Comparison of ENCODE assay signal across 7 cellular contexts in genomic region chr11:76861490-76861953, GRCh38. TPM values are rescaled to one million over a fixed set of nuclear protein-coding genes. Genes with fewer than 3 reads are reported as not detected.
DNase-seq lines count a peak whose midpoint lies in the region; ATAC-seq and TF ChIP-seq lines count a peak whose summit lies in the region.

No MANE protein-coding gene starts in this region.

- ATAC-seq in T-helper 17 cell: no peak
- no peak for ATAC-seq in gastrocnemius medialis
- no peak for ATAC-seq in HG02970 (IDR thresholded peaks at IDR 0.05; ENCODE audit: low FRiP score, unreplicated experiment)

- in situ Hi-C loops in HAP-1 (cut with MboI; ENCODE audit: low sequenced_read_pairs) (no loop called here), gastrocnemius medialis (cut with MboI; ENCODE audit: low sequenced_read_pairs in 4 of 4) (no loop called here)

- H3K4me1 ChIP-seq in HAP-1 (peaks cover 14% of the 10 kb centered on the region), gastrocnemius medialis (peaks cover 10 to 12% of the 10 kb centered on the region in 2 donors)

- DNase-seq in HAP-1 (ENCODE audit: low spot score in 2 of 2) (peak; percentile 38 to 39), T-helper 17 cell (no peak), foreskin fibroblast (peak in 1 of 2 donors; percentile 11), gastrocnemius medialis (no peak), inferior parietal cortex (ENCODE audit: extremely low spot score) (no peak), SHP77 treated with DMSO at 0.1 percent for 48 hours (lab: John Stamatoyannopoulos, UW) (no peak)

- TF ChIP-seq CTCF in foreskin fibroblast (IDR thresholded peaks at IDR 0.05; ENCODE audit: low read depth, low read length) (no peak), gastrocnemius medialis (IDR thresholded peaks at IDR 0.05 in 4 of 5, conservative IDR thresholded peaks at IDR 0.05 in 1 of 5) (no peak)

- TF ChIP-seq POLR2A in gastrocnemius medialis (IDR thresholded peaks at IDR 0.05): no peak

- H3K27me3 ChIP-seq in HAP-1 (ENCODE audit: low read depth): no peaks in the 10 kb centered on the region
- no peaks in the 10 kb centered on the region for H3K27me3 ChIP-seq in gastrocnemius medialis

- peaks cover 4% of the 10 kb centered on the region; the same call in 1 of the 2 replicates for H3K36me3 ChIP-seq in HAP-1 (replicated peaks)
- no peaks in the 10 kb centered on the region for H3K36me3 ChIP-seq in gastrocnemius medialis

- no peaks in the 10 kb centered on the region for H3K27me3 Mint-ChIP-seq in T-helper 17 cell

- intact Hi-C loops in gastrocnemius medialis (cut with DNase I; ENCODE audit: low total_unique reads): no loop called here

- H3K27ac Mint-ChIP-seq in T-helper 17 cell: peak overlapping the region; percentile 83

- H3K4me1 Mint-ChIP-seq in T-helper 17 cell: peaks cover 26% of the 10 kb centered on the region

- peak overlapping the region; percentile 89 for H3K4me3 ChIP-seq in HAP-1
- H3K4me3 ChIP-seq in foreskin fibroblast (ENCODE audit: low read depth in 1 of 2, low read length in 2 of 2): peak overlapping the region; percentile 74 to 88
- peak overlapping the region; percentile 72 to 98 (median 88) for H3K4me3 ChIP-seq in gastrocnemius medialis

- H3K36me3 Mint-ChIP-seq in T-helper 17 cell (ENCODE audit: low read depth): no peaks in the 10 kb centered on the region

- H3K9me3 ChIP-seq in HAP-1 (no peaks in the 10 kb centered on the region), T-helper 17 cell (ENCODE audit: control insufficient read depth, low read length, poor library complexity, severe bottlenecking) (no peaks in the 10 kb centered on the region), gastrocnemius medialis (no peaks in the 10 kb centered on the region)

- H3K27ac ChIP-seq in gastrocnemius medialis: peak overlapping the region; percentile 83 to 95 (median 87)

- peak overlapping the region; percentile 87 for H3K4me3 Mint-ChIP-seq in T-helper 17 cell

RNA-seq across cellular contexts. Expression of gene ACER3, which starts 0.8 kb away (rescaled TPM):
- total RNA-seq in T-helper 17 cell: 10 to 100 TPM in 1 of 2 donors, 1 to 10 TPM in 1; 7.6 to 10.2 TPM
- total RNA-seq in gastrocnemius medialis: 1 to 10 TPM; 1.1 to 3.4 (median 2.6) TPM

Comparison
In these comparisons a context has a peak if more than half of its experiments do, and no peak if none do; other contexts are left out.
1. DNase-seq: peak in HAP-1 (2 of 2); none in T-helper 17 cell (0 of 3), gastrocnemius medialis (0 of 2), inferior parietal cortex (single experiment) and SHP77 treated with DMSO at 0.1 percent for 48 hours (single experiment).
2. Peak in every context shown above with its lines, with median percentiles within 50 percentile points of each other: H3K4me3 ChIP-seq.